ENCODE assay signal across 1 cellular context in the genomic region with DNA sequence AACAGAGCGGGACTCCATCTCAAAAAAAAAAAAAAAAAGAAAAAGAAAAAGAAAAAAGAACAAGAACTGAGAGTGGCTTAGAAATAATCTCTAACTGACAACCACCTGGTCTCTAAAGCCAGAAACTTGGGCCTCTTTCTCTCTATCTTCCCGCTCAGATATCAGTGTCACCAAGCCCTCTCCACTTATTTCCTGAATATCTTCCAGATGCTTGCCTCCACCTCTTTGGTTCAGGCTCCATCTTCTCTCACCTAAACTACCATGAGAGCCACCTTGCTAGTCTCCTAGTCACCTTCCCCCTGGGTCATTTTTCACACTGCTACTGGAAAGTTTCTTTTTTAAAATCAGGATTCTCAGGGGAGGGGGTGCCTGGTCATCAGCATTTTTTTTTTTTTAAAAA.
TF ChIP-seq lines count a peak whose summit lies in the region.

No MANE protein-coding gene starts in this region.

TF ChIP-seq in GM23338, 12 proteins besides CTCF, POLR2A, EP300 and RAD21:
- no peak for TF ChIP-seq EZH2 (IDR thresholded peaks at IDR 0.05; ENCODE audit: low read depth, unreplicated experiment)
- no peak for TF ChIP-seq ZNF331 (CRISPR knock-in tag; IDR thresholded peaks at IDR 0.05; ENCODE audit: low read depth)
